ENCODE assay signal across 13 cellular contexts in the genomic region with DNA sequence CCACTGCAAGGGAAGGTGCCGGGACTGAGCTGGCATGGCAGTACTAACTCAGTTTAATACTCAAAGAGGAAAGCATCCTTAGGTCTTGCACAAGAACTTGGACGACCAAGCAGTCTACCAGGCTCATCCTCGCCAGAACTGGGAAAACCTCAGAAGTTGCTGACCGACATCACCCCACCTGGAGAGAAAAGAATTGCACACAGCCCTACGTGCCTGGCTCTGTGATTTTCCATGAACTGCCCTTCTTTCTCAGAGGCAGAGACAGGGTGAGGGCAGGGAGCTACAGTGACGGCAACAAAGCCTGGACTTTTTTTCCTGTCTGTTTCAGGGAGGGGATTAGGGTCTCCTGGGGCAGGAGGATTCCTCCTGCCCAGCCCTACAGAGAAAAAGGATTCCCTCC. TPM values are rescaled to one million over a fixed set of nuclear protein-coding genes. Genes with fewer than 3 reads are reported as not detected.
DNase-seq lines count a peak whose midpoint lies in the region; ATAC-seq and TF ChIP-seq lines count a peak whose summit lies in the region.
"Had no signal": no experiment of that assay in that cellular context is flagged by ENCODE, and none has a peak within 500 bp of the region (broad histone marks: within the 10 kb centered on the region; RNA-seq: fewer than 3 reads in every experiment).

No MANE protein-coding gene starts in this region.

- ATAC-seq in RWPE2 (ENCODE audit: low read depth), result peak; percentile 44
- ATAC-seq in esophagus mucosa, result peak; percentile 62
- no peak for ATAC-seq in T-cell (replicated peaks in 1 of 4)
- ATAC-seq: HCT116 had no signal

- DNase-seq in RWPE2 (ENCODE audit: low spot score) (no peak), mesenteric fat pad (ENCODE audit: low spot score) (peak; percentile 75), T-cell (no peak), inferior parietal cortex (ENCODE audit: extremely low spot score) (no peak), NCI-H524 treated with DMSO at 0.1 percent for 48 hours (lab: John Stamatoyannopoulos, UW) (no peak), T-helper 9 cell (no peak)
- DNase-seq: CD4-positive, CD25-positive, alpha-beta regulatory T cell; stimulated activated CD4-positive, alpha-beta T cell treated with anti-CD3 and anti-CD28 coated beads, Interleukin-12 subunit alpha, Interleukin-12 subunit beta, amount 100 ng/mL, for 4 hours; stimulated activated CD8-positive, alpha-beta memory T cell treated with anti-CD3 and anti-CD28 coated beads, Interleukin-4, amount 100 ng/mL, for 48 hours had no signal

- POLR2A ChIA-PET in T-cell (lab: Charles Lee), result no interaction called here

- H3K36me3 ChIP-seq in RWPE2 (ENCODE audit: low read depth), result peaks cover 97% of the 10 kb centered on the region
- peaks cover 5 to 79% (median 45%) of the 10 kb centered on the region in 5 donors for H3K36me3 ChIP-seq in subcutaneous abdominal adipose tissue (ENCODE audit: control insufficient read depth in 5 of 5, insufficient read depth in 5 of 5, low read length in 5 of 5)

- H3K27me3 ChIP-seq in RWPE2 (ENCODE audit: insufficient read depth, poor library complexity, severe bottlenecking), result no peaks in the 10 kb centered on the region
- no peaks in the 10 kb centered on the region for H3K27me3 ChIP-seq in subcutaneous abdominal adipose tissue (ENCODE audit: control insufficient read depth in 5 of 5, insufficient read depth in 4 of 5, low read length in 5 of 5)

- H3K4me3 Mint-ChIP-seq in T-cell, result no peak overlapping the region
- H3K4me3 Mint-ChIP-seq: CD4-positive, CD25-positive, alpha-beta regulatory T cell had no signal

- H3K9me3 Mint-ChIP-seq in T-cell, result peaks cover 0 to 5% (median 0%) of the 10 kb centered on the region in 3 donors

- H3K4me3 ChIP-seq in RWPE2 (ENCODE audit: severe bottlenecking) (no peak overlapping the region), subcutaneous abdominal adipose tissue (ENCODE audit: low read depth in 1 of 5, low read length in 5 of 5) (peak overlapping the region in 1 of 5 donors; percentile 18)
- H3K4me3 ChIP-seq: lung had no signal

- no peak overlapping the region for H3K9ac ChIP-seq in subcutaneous abdominal adipose tissue (ENCODE audit: low read length in 5 of 5)

- peaks cover 34 to 37% of the 10 kb centered on the region in 2 donors for H3K27me3 Mint-ChIP-seq in T-cell

- H3K4me1 ChIP-seq in RWPE2 (ENCODE audit: insufficient read depth, poor library complexity, severe bottlenecking) (peaks cover 59% of the 10 kb centered on the region), subcutaneous abdominal adipose tissue (ENCODE audit: control insufficient read depth in 5 of 5, insufficient read depth in 5 of 5, low read length in 5 of 5) (peaks cover 9 to 73% (median 48%) of the 10 kb centered on the region in 5 donors)

- H3K27ac Mint-ChIP-seq in T-cell, result no peak overlapping the region
- H3K27ac Mint-ChIP-seq: CD4-positive, CD25-positive, alpha-beta regulatory T cell had no signal

- H3K9me3 ChIP-seq in RWPE2 (ENCODE audit: severe bottlenecking) (no peaks in the 10 kb centered on the region), subcutaneous abdominal adipose tissue (ENCODE audit: control insufficient read depth in 5 of 5, low read length in 5 of 5) (no peaks in the 10 kb centered on the region)

- TF ChIP-seq CTCF in RWPE2 (IDR thresholded peaks at IDR 0.05; ENCODE audit: poor library complexity, severe bottlenecking), result no peak

- CTCF ChIA-PET in T-cell (lab: Charles Lee), result no interaction called here

- H3K27ac ChIP-seq in RWPE2 (ENCODE audit: poor library complexity, severe bottlenecking) (peak overlapping the region; percentile 92), subcutaneous abdominal adipose tissue (ENCODE audit: low read depth, low read length) (peak overlapping the region; percentile 63)

- no peaks in the 10 kb centered on the region for H3K36me3 Mint-ChIP-seq in T-cell
- H3K36me3 Mint-ChIP-seq: CD4-positive, CD25-positive, alpha-beta regulatory T cell had no signal

- H3K4me1 Mint-ChIP-seq in T-cell, result peaks cover 0 to 7% (median under 1%) of the 10 kb centered on the region in 3 donors

RNA-seq across cellular contexts. Expression of gene JAG1, which starts 8.0 kb away (rescaled TPM):
- 118 TPM for total RNA-seq in esophagus mucosa
- total RNA-seq in mesenteric fat pad, result 96.7 TPM
- total RNA-seq in T-cell, result 1 to 10 TPM in 1 of 5 donors, under 1 TPM in 4; 0.12 to 1.1 (median 0.56) TPM

Comparison
In these comparisons a context has a peak if more than half of its experiments do, and no peak if none do; other contexts are left out.
1. ATAC-seq: peak in RWPE2 (single experiment) and esophagus mucosa (single experiment); none in T-cell (0 of 4).
2. RNA of gene JAG1, which starts 8.0 kb away (total RNA-seq): 118 TPM in esophagus mucosa (single experiment) and 96.7 TPM in mesenteric fat pad (single experiment); 0.12 to 1.1 TPM in T-cell; every median in the first group is over 10 times any median in the second.